10 cellular contexts compared by ENCODE assay signal in the genomic region with DNA sequence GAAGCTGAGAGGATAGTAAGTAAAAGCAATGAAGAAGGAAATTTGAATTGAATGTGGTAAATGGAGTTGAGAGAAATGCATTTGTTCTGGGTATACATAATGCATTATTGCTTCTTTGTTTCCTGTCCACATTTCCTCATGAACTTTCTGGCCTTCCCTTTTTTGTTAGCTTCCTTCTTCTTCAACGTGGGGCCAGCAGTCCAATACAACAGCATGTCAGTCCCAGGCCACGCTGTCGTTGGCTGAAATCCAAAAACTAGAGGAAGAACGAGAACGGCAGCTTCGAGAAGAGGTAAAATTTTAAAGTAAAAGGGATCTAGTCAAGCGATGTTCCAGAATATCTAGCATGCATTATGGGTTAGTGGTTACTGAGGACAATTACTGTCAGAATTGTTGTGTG. TPM values are rescaled to one million over a fixed set of nuclear protein-coding genes. Genes with fewer than 3 reads are reported as not detected.
DNase-seq lines count a peak whose midpoint lies in the region; ATAC-seq and TF ChIP-seq lines count a peak whose summit lies in the region.
"Had no signal": no experiment of that assay in that cellular context is flagged by ENCODE, and none has a peak within 500 bp of the region (broad histone marks: within the 10 kb centered on the region; RNA-seq: fewer than 3 reads in every experiment).

No MANE protein-coding gene starts in this region.

- peaks cover 19% of the 10 kb centered on the region for H3K4me1 ChIP-seq in CD8-positive, alpha-beta memory T cell (ENCODE audit: insufficient read depth, low read length)
- H3K4me1 ChIP-seq in effector memory CD4-positive, alpha-beta T cell (ENCODE audit: control insufficient read depth, insufficient read depth, low read length, poor library complexity, severe bottlenecking), result peaks cover 18% of the 10 kb centered on the region

- peaks cover 32 to 53% (median 39%) of the 10 kb centered on the region in 3 donors for H3K4me1 Mint-ChIP-seq in CD8-positive, alpha-beta memory T cell
- H3K4me1 Mint-ChIP-seq in natural killer cell, result peaks cover 34 to 40% of the 10 kb centered on the region in 2 donors

- DNase-seq in CD8-positive, alpha-beta memory T cell, result no peak
- DNase-seq in NOMO-1 treated with dmso at 0.1 percent for 144 hours (lab: John Stamatoyannopoulos, UW; ENCODE audit: unreplicated experiment) (peak; percentile 78), natural killer cell (no peak), ACHN (no peak), brain microvascular endothelial cell (no peak), kidney glomerular epithelial cell (lab: John Stamatoyannopoulos, UW) (no peak)
- DNase-seq in effector memory CD4-positive, alpha-beta T cell, result no peak
- DNase-seq: DMS79 had no signal

- intact Hi-C loops in natural killer cell (cut with micrococcal nuclease), result no loop called here

- peak overlapping the region in 6 of 8 donors; percentile 30 to 89 (median 64) for H3K27ac Mint-ChIP-seq in CD8-positive, alpha-beta memory T cell
- peak overlapping the region; percentile 89 to 91 for H3K27ac Mint-ChIP-seq in natural killer cell

- POLR2A ChIA-PET in CD8-positive, alpha-beta memory T cell (lab: Charles Lee), result no interaction called here

- H3K9me3 Mint-ChIP-seq in CD8-positive, alpha-beta memory T cell, result no peaks in the 10 kb centered on the region
- no peaks in the 10 kb centered on the region for H3K9me3 Mint-ChIP-seq in natural killer cell

- H3K4me3 Mint-ChIP-seq in CD8-positive, alpha-beta memory T cell, result no peak overlapping the region
- H3K4me3 Mint-ChIP-seq in natural killer cell, result no peak overlapping the region

- H3K27me3 ChIP-seq in CD8-positive, alpha-beta memory T cell (ENCODE audit: insufficient read depth, low read length, poor library complexity, severe bottlenecking), result no peaks in the 10 kb centered on the region
- H3K27me3 ChIP-seq in effector memory CD4-positive, alpha-beta T cell (replicated peaks; ENCODE audit: control insufficient read depth, insufficient read depth, low read length, poor library complexity, severe bottlenecking), result no peaks in the 10 kb centered on the region
- no peaks in the 10 kb centered on the region for H3K27me3 ChIP-seq in brain microvascular endothelial cell (replicated peaks)
- H3K27me3 ChIP-seq: tibial artery had no signal

- ATAC-seq in natural killer cell, result no peak
- ATAC-seq in GM21619 (IDR thresholded peaks at IDR 0.05; ENCODE audit: unreplicated experiment), result no peak

- peaks cover 35% of the 10 kb centered on the region for H3K36me3 ChIP-seq in CD8-positive, alpha-beta memory T cell (ENCODE audit: insufficient read depth, low read length)
- H3K36me3 ChIP-seq in effector memory CD4-positive, alpha-beta T cell (ENCODE audit: control insufficient read depth, insufficient read depth, low read length), result peaks cover 49% of the 10 kb centered on the region
- peaks cover 18% of the 10 kb centered on the region for H3K36me3 ChIP-seq in brain microvascular endothelial cell (replicated peaks)

- no peak overlapping the region for H3K27ac ChIP-seq in CD8-positive, alpha-beta memory T cell (ENCODE audit: low read depth, low read length)
- H3K27ac ChIP-seq in effector memory CD4-positive, alpha-beta T cell (ENCODE audit: insufficient read depth, low read length, poor library complexity, severe bottlenecking), result peak overlapping the region; percentile 12
- no peak overlapping the region for H3K27ac ChIP-seq in brain microvascular endothelial cell
- H3K27ac ChIP-seq: tibial artery had no signal

- no peaks in the 10 kb centered on the region for H3K9me3 ChIP-seq in CD8-positive, alpha-beta memory T cell (ENCODE audit: low read length)
- no peaks in the 10 kb centered on the region for H3K9me3 ChIP-seq in effector memory CD4-positive, alpha-beta T cell (ENCODE audit: control insufficient read depth, low read length)
- H3K9me3 ChIP-seq: tibial artery had no signal

- H3K4me3 ChIP-seq in CD8-positive, alpha-beta memory T cell (ENCODE audit: low read length), result no peak overlapping the region
- H3K4me3 ChIP-seq in effector memory CD4-positive, alpha-beta T cell (ENCODE audit: insufficient read depth, low read depth, low read length, poor library complexity, severe bottlenecking), result no peak overlapping the region
- H3K4me3 ChIP-seq in brain microvascular endothelial cell (ENCODE audit: low read depth, low read length), result no peak overlapping the region
- H3K4me3 ChIP-seq: tibial artery had no signal

- CTCF ChIA-PET in CD8-positive, alpha-beta memory T cell (lab: Charles Lee), result no interaction called here

- in situ Hi-C loops in ACHN (cut with HindIII; ENCODE audit: low pct_ligation_motif_present, low pct_unique_long_range_greater_than_20kb, low sequenced_read_pairs) (no loop called here), brain microvascular endothelial cell (cut with HindIII; ENCODE audit: low pct_ligation_motif_present, low sequenced_read_pairs) (no loop called here)

- peaks cover 0 to 1% of the 10 kb centered on the region in 2 donors for H3K27me3 Mint-ChIP-seq in CD8-positive, alpha-beta memory T cell
- H3K27me3 Mint-ChIP-seq in natural killer cell (ENCODE audit: low read depth in 2 of 2), result no peaks in the 10 kb centered on the region

- TF ChIP-seq CTCF in natural killer cell (IDR thresholded peaks at IDR 0.05), result no peak
- no peak for TF ChIP-seq CTCF in brain microvascular endothelial cell (IDR thresholded peaks at IDR 0.05; ENCODE audit: low read depth, low read length, missing control alignments)

- peaks cover 0 to 78% (median 31%) of the 10 kb centered on the region in 3 donors for H3K36me3 Mint-ChIP-seq in CD8-positive, alpha-beta memory T cell
- H3K36me3 Mint-ChIP-seq in natural killer cell, result peaks cover 31% of the 10 kb centered on the region

RNA-seq across cellular contexts. Expression of gene SNORC, which starts 30.4 kb away (rescaled TPM):
- 1 to 10 TPM; 1.5 to 2.5 TPM for total RNA-seq in CD8-positive, alpha-beta memory T cell
- polyA plus RNA-seq in CD8-positive, alpha-beta memory T cell, result not detected
- 1 to 10 TPM in 1 of 3 donors, under 1 TPM in 2; 0.47 to 1.0 (median 0.98) TPM for total RNA-seq in natural killer cell
